Comparison of ENCODE assay signal across 12 cellular contexts in the genomic region with DNA sequence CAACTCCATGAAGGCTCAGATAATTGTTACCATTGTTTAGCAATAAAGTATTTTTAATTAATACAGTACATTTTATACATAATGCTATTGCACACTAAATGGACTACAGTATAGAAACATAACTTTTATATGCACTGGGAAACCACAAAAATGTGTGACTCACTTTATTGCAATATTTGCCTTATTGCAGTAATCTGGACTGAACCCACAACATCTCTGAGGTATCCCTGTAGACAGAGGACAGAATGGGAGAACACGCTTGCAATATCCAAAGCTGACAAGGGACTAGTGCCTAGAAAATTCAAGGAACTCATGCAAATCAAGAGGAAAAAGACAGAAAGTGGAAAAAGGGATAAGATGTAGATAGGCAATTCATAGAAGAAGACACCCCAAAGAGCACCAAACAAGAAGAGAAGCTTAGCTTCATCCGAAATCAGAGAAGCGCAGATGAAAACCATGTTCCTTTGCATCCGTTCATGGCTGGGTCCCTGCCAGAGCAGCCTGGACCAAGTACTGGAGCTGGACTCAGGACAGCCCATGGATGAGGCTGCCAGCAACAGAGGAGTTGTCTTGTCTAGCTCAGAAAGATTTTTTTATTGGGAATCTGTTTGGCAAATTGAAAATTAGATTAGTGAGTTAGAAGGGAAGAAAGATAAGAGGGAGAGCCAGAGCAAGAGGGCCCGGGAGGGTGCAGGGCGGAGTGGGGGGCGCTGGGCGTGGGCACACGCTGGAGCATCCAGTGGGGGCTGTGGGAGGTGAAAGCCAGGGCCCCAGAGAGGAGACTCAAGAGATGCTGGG. TPM values are rescaled to one million over a fixed set of nuclear protein-coding genes. Genes with fewer than 3 reads are reported as not detected.
DNase-seq lines count a peak whose midpoint lies in the region; ATAC-seq and TF ChIP-seq lines count a peak whose summit lies in the region.
"Had no signal": no experiment of that assay in that cellular context is flagged by ENCODE, and none has a peak within 500 bp of the region (broad histone marks: within the 10 kb centered on the region; RNA-seq: fewer than 3 reads in every experiment).

No MANE protein-coding gene starts in this region.

- H3K79me1 ChIP-seq in neuronal stem cell (ENCODE audit: low read depth, low read length): no peaks in the 10 kb centered on the region

- peaks cover 31% of the 10 kb centered on the region for H3K27me3 Mint-ChIP-seq in mesothelial cell of epicardium (ENCODE audit: low read depth)
- H3K27me3 Mint-ChIP-seq: activated naive CD4-positive, alpha-beta T cell treated with anti-CD3 and anti-CD28 coated beads, Interleukin-2, amount 50 U/mL, for 24 hours had no signal

- peak; percentile 69 for DNase-seq in H4 (ENCODE audit: low spot score)
- DNase-seq in PC-9: peak; percentile 8 to 91
- DNase-seq in NCI-H1105 treated with DMSO at 0.1 percent for 48 hours (lab: John Stamatoyannopoulos, UW): no peak
- no peak for DNase-seq in mesothelial cell of epicardium (ENCODE audit: low spot score in 2 of 2, unreplicated experiment in 2 of 2)
- DNase-seq in neuronal stem cell (ENCODE audit: low spot score): no peak
- DNase-seq: kidney, NCI-H1436 treated with DMSO at 0.1 percent for 48 hours, RPMI8226 had no signal

- H3K14ac ChIP-seq in neuronal stem cell (ENCODE audit: low read length): no peak overlapping the region

- no peak for TF ChIP-seq CTCF in PC-9 (conservative IDR thresholded peaks at IDR 0.05)
- TF ChIP-seq CTCF in mesothelial cell of epicardium (IDR thresholded peaks at IDR 0.05; ENCODE audit: unreplicated experiment): no peak

- H2BK15ac ChIP-seq in neuronal stem cell (ENCODE audit: low read length): no peak overlapping the region

- no peak overlapping the region for H3K27ac Mint-ChIP-seq in mesothelial cell of epicardium
- H3K27ac Mint-ChIP-seq: activated naive CD4-positive, alpha-beta T cell treated with anti-CD3 and anti-CD28 coated beads, Interleukin-2, amount 50 U/mL, for 24 hours had no signal

- no peaks in the 10 kb centered on the region for H3K79me2 ChIP-seq in PC-9 (ENCODE audit: low read depth)

- CTCF ChIA-PET in PC-9 (lab: Charles Lee): no interaction called here

- H3K27ac ChIP-seq in PC-9 (no peak overlapping the region), neuronal stem cell (replicated peaks; ENCODE audit: low read length) (no peak overlapping the region)

- peaks cover 7% of the 10 kb centered on the region; the same call in 1 of the 2 replicates for H3K9me3 ChIP-seq in PC-9 (ENCODE audit: insufficient read depth, low read depth)
- no peaks in the 10 kb centered on the region for H3K9me3 ChIP-seq in skeletal muscle satellite cell (replicated peaks; ENCODE audit: low read length)
- no peaks in the 10 kb centered on the region for H3K9me3 ChIP-seq in neuronal stem cell (replicated peaks in 1 of 2; ENCODE audit: control insufficient read depth in 2 of 2, insufficient read depth in 1 of 2, low read depth in 1 of 2, low read length in 2 of 2)

- no peak overlapping the region for H3K23ac ChIP-seq in neuronal stem cell (ENCODE audit: low read depth, low read length, poor library complexity)

- H3K4ac ChIP-seq in neuronal stem cell (ENCODE audit: low read length): no peak overlapping the region

- H3K27me3 ChIP-seq in PC-9 (ENCODE audit: insufficient read depth, low read depth) (peaks cover 27% of the 10 kb centered on the region; the same call in 1 of the 2 replicates), skeletal muscle satellite cell (ENCODE audit: control insufficient read depth, insufficient read depth, low read length) (peaks cover 70% of the 10 kb centered on the region), neuronal stem cell (ENCODE audit: control insufficient read depth in 3 of 3, insufficient read depth in 3 of 3, low read depth in 1 of 3, low read length in 3 of 3) (peaks cover 0 to 3% (median 0%) of the 10 kb centered on the region in 3 experiments)

- H4K91ac ChIP-seq in neuronal stem cell (ENCODE audit: low read depth, low read length, poor library complexity): no peak overlapping the region

- H3K18ac ChIP-seq in neuronal stem cell (ENCODE audit: low read length): no peak overlapping the region

- H2BK12ac ChIP-seq in neuronal stem cell (ENCODE audit: low read length): no peak overlapping the region

- H3K4me1 Mint-ChIP-seq in mesothelial cell of epicardium: no peaks in the 10 kb centered on the region

- peak; percentile 71 for ATAC-seq in esophagus mucosa

- no peaks in the 10 kb centered on the region for H4K20me1 ChIP-seq in PC-9 (ENCODE audit: insufficient read depth)

- H3F3A ChIP-seq in PC-9 (ENCODE audit: insufficient read depth, low read depth): peaks cover 7% of the 10 kb centered on the region; the same call in 1 of the 2 replicates

- no peak overlapping the region for H2AK5ac ChIP-seq in neuronal stem cell (ENCODE audit: low read depth, low read length)

- no peak overlapping the region for H2BK120ac ChIP-seq in neuronal stem cell (ENCODE audit: low read depth, low read length)

- POLR2A ChIA-PET in PC-9 (lab: Charles Lee; ENCODE audit: unreplicated experiment): no interaction called here

- H3K9me2 ChIP-seq in PC-9 (ENCODE audit: insufficient read depth): no peaks in the 10 kb centered on the region

- H3K9ac ChIP-seq in skeletal muscle satellite cell (ENCODE audit: low read depth, low read length) (no peak overlapping the region), neuronal stem cell (ENCODE audit: low read depth, low read length, poor library complexity) (no peak overlapping the region)

- H3K4me2 ChIP-seq in PC-9: peak overlapping the region; percentile 49
- H3K4me2 ChIP-seq in skeletal muscle satellite cell (ENCODE audit: low read length): peak overlapping the region; percentile 4
- H3K4me2 ChIP-seq in neuronal stem cell (ENCODE audit: insufficient read depth, low read length, poor library complexity, severe bottlenecking): no peak overlapping the region

- H2BK5ac ChIP-seq in neuronal stem cell (ENCODE audit: low read length): no peak overlapping the region

- no TSS peak for BruUV-seq in PC-9 (replicated peaks; lab: Mats Ljungman, UMichigan)

- no CpG with 5 or more reads among the region's 9 CpGs for WGBS in neuronal stem cell (ENCODE audit: extremely low coverage in 2 of 2, insufficient read length in 2 of 2, insufficient replicate concordance in 1 of 2), 2 donors

- no peaks in the 10 kb centered on the region for H3K36me3 ChIP-seq in PC-9 (ENCODE audit: low read depth)
- H3K36me3 ChIP-seq in skeletal muscle satellite cell (ENCODE audit: insufficient read depth, low read length): no peaks in the 10 kb centered on the region
- H3K36me3 ChIP-seq in neuronal stem cell (replicated peaks in 1 of 2; ENCODE audit: control insufficient read depth in 2 of 2, insufficient read depth in 2 of 2, low read length in 2 of 2): no peaks in the 10 kb centered on the region

- H3K4me1 ChIP-seq in PC-9 (replicated peaks; ENCODE audit: insufficient read depth): peaks cover 16% of the 10 kb centered on the region
- H3K4me1 ChIP-seq in skeletal muscle satellite cell (ENCODE audit: control insufficient read depth, insufficient read depth, low read length): peaks cover 5% of the 10 kb centered on the region
- peaks cover 0 to 3% of the 10 kb centered on the region in 2 donors for H3K4me1 ChIP-seq in neuronal stem cell (ENCODE audit: control insufficient read depth in 2 of 2, insufficient read depth in 1 of 2, low read depth in 1 of 2, low read length in 2 of 2)

- peaks cover 10% of the 10 kb centered on the region for H3K9me3 Mint-ChIP-seq in mesothelial cell of epicardium
- H3K9me3 Mint-ChIP-seq: activated naive CD4-positive, alpha-beta T cell treated with anti-CD3 and anti-CD28 coated beads, Interleukin-2, amount 50 U/mL, for 24 hours had no signal

- H3K36me3 Mint-ChIP-seq in mesothelial cell of epicardium: no peaks in the 10 kb centered on the region

- no peak overlapping the region for H3K4me3 ChIP-seq in PC-9
- no peak overlapping the region for H3K4me3 ChIP-seq in skeletal muscle satellite cell (ENCODE audit: low read length)
- H3K4me3 ChIP-seq in neuronal stem cell (ENCODE audit: low read length in 2 of 2): no peak overlapping the region

- no peak overlapping the region for H3K4me3 Mint-ChIP-seq in mesothelial cell of epicardium
- H3K4me3 Mint-ChIP-seq: activated naive CD4-positive, alpha-beta T cell treated with anti-CD3 and anti-CD28 coated beads, Interleukin-2, amount 50 U/mL, for 24 hours had no signal

- H4K8ac ChIP-seq in neuronal stem cell (ENCODE audit: low read depth, low read length): no peak overlapping the region

- H2AFZ ChIP-seq in PC-9 (no peak overlapping the region), neuronal stem cell (ENCODE audit: low read length) (no peak overlapping the region)

- intact Hi-C loops in PC-9 (cut with micrococcal nuclease; ENCODE audit: unreplicated experiment): loop anchor here (5.0 kb wide), 1 partner anchor 47 kb away; no protein-coding TSS in a partner anchor

RNA-seq across cellular contexts. Expression of a gene that starts 16.0 kb away (rescaled TPM):
- not detected in 2 replicates for total RNA-seq in H4 (2014; rRNA removed; shearing (Covaris generic))
- total RNA-seq in PC-9 (2021) (not detected in 2 replicates), esophagus mucosa (not detected), mesothelial cell of epicardium (not detected in 3 replicates)
- total RNA-seq in skeletal muscle satellite cell (2012; rRNA removed): not detected in 2 replicates
- not detected for polyA plus RNA-seq in neuronal stem cell (2013, experiment 1 of 2)
- not detected for polyA plus RNA-seq in neuronal stem cell (2013, experiment 2 of 2)
- total RNA-seq: kidney, ureter had no signal

Comparison
In these comparisons a context has a peak if more than half of its experiments do, and no peak if none do; other contexts are left out.
1. DNase-seq: peak in H4 (single experiment) and PC-9 (2 of 2); none in NCI-H1105 treated with DMSO at 0.1 percent for 48 hours (single experiment), mesothelial cell of epicardium (0 of 2) and neuronal stem cell (single experiment).